In the genomic region with DNA sequence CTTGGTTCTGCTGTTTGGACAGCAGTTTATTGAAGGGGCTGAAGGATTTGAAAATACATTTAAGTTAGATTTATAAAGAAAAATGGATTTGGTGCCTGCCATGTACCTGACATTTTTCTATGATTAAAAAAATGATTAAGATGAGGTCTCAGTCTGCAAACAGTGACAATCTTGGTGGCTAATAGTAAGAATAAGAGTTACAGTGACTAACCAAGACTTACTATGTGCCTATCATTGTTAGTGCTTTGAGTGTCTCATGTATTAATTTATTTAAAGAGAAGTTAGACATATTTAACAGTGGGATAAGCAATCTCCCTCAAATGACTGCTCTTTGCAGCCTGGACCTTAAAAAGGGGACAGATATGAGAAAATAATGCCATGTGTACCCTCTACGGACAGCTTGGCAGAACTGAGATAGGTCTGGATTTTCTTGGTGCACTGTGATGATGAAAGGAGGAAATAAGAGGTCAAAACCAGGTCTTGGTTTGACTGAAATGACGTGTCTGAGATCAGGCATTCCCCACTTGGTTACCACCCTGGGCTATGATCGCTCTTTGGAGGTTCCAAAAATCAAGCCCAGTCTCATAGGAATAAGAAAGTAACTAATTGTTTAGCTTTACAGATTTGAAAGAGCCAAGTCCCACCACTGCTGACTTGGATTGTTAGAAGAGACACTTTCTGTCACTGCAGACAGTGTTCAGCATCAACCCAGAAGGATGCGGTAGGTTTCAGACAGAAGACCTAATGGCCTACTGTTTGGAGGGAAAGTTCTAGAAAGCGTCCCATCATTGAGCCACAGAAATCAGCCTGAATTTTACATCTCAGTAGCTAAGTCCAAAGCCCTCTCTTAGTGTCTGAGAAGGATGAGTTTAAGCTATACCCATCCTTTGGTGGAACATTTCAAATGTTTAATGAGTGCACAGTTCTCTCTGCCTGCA, we compare ENCODE assay signal across 1 cellular context.
TF ChIP-seq lines count a peak whose summit lies in the region.

No MANE protein-coding gene starts in this region.

TF ChIP-seq in HepG2, 621 proteins besides CTCF, POLR2A, EP300 and RAD21:
- TF ChIP-seq, protein P1, sequence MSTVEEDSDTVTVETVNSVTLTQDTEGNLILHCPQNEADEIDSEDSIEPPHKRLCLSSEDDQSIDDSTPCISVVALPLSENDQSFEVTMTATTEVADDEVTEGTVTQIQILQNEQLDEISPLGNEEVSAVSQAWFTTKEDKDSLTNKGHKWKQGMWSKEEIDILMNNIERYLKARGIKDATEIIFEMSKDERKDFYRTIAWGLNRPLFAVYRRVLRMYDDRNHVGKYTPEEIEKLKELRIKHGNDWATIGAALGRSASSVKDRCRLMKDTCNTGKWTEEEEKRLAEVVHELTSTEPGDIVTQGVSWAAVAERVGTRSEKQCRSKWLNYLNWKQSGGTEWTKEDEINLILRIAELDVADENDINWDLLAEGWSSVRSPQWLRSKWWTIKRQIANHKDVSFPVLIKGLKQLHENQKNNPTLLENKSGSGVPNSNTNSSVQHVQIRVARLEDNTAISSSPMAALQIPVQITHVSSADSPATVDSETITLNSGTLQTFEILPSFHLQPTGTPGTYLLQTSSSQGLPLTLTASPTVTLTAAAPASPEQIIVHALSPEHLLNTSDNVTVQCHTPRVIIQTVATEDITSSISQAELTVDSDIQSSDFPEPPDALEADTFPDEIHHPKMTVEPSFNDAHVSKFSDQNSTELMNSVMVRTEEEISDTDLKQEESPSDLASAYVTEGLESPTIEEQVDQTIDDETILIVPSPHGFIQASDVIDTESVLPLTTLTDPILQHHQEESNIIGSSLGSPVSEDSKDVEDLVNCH (CRISPR knock-in tag; IDR thresholded peaks at IDR 0.05) = no peak
- no peak for TF ChIP-seq ZUFSP (CRISPR knock-in tag; IDR thresholded peaks at IDR 0.05; ENCODE audit: borderline replicate concordance)
- TF ChIP-seq, protein P2, sequence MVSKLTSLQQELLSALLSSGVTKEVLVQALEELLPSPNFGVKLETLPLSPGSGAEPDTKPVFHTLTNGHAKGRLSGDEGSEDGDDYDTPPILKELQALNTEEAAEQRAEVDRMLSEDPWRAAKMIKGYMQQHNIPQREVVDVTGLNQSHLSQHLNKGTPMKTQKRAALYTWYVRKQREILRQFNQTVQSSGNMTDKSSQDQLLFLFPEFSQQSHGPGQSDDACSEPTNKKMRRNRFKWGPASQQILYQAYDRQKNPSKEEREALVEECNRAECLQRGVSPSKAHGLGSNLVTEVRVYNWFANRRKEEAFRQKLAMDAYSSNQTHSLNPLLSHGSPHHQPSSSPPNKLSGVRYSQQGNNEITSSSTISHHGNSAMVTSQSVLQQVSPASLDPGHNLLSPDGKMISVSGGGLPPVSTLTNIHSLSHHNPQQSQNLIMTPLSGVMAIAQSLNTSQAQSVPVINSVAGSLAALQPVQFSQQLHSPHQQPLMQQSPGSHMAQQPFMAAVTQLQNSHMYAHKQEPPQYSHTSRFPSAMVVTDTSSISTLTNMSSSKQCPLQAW (CRISPR knock-in tag; IDR thresholded peaks at IDR 0.05) = no peak
- TF ChIP-seq, protein P3, sequence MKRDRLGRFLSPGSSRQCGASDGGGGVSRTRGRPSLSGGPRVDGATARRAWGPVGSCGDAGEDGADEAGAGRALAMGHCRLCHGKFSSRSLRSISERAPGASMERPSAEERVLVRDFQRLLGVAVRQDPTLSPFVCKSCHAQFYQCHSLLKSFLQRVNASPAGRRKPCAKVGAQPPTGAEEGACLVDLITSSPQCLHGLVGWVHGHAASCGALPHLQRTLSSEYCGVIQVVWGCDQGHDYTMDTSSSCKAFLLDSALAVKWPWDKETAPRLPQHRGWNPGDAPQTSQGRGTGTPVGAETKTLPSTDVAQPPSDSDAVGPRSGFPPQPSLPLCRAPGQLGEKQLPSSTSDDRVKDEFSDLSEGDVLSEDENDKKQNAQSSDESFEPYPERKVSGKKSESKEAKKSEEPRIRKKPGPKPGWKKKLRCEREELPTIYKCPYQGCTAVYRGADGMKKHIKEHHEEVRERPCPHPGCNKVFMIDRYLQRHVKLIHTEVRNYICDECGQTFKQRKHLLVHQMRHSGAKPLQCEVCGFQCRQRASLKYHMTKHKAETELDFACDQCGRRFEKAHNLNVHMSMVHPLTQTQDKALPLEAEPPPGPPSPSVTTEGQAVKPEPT (CRISPR knock-in tag; IDR thresholded peaks at IDR 0.05; ENCODE audit: low read depth) = no peak
- TF ChIP-seq TEAD2 (CRISPR knock-in tag; IDR thresholded peaks at IDR 0.05) = no peak
- no peak for TF ChIP-seq ZNF460 (CRISPR knock-in tag; IDR thresholded peaks at IDR 0.05; ENCODE audit: borderline replicate concordance)
- TF ChIP-seq, protein P4, sequence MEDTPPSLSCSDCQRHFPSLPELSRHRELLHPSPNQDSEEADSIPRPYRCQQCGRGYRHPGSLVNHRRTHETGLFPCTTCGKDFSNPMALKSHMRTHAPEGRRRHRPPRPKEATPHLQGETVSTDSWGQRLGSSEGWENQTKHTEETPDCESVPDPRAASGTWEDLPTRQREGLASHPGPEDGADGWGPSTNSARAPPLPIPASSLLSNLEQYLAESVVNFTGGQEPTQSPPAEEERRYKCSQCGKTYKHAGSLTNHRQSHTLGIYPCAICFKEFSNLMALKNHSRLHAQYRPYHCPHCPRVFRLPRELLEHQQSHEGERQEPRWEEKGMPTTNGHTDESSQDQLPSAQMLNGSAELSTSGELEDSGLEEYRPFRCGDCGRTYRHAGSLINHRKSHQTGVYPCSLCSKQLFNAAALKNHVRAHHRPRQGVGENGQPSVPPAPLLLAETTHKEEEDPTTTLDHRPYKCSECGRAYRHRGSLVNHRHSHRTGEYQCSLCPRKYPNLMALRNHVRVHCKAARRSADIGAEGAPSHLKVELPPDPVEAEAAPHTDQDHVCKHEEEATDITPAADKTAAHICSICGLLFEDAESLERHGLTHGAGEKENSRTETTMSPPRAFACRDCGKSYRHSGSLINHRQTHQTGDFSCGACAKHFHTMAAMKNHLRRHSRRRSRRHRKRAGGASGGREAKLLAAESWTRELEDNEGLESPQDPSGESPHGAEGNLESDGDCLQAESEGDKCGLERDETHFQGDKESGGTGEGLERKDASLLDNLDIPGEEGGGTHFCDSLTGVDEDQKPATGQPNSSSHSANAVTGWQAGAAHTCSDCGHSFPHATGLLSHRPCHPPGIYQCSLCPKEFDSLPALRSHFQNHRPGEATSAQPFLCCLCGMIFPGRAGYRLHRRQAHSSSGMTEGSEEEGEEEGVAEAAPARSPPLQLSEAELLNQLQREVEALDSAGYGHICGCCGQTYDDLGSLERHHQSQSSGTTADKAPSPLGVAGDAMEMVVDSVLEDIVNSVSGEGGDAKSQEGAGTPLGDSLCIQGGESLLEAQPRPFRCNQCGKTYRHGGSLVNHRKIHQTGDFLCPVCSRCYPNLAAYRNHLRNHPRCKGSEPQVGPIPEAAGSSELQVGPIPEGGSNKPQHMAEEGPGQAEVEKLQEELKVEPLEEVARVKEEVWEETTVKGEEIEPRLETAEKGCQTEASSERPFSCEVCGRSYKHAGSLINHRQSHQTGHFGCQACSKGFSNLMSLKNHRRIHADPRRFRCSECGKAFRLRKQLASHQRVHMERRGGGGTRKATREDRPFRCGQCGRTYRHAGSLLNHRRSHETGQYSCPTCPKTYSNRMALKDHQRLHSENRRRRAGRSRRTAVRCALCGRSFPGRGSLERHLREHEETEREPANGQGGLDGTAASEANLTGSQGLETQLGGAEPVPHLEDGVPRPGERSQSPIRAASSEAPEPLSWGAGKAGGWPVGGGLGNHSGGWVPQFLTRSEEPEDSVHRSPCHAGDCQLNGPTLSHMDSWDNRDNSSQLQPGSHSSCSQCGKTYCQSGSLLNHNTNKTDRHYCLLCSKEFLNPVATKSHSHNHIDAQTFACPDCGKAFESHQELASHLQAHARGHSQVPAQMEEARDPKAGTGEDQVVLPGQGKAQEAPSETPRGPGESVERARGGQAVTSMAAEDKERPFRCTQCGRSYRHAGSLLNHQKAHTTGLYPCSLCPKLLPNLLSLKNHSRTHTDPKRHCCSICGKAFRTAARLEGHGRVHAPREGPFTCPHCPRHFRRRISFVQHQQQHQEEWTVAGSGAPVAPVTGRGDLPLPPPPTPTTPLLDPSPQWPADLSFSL (CRISPR knock-in tag; IDR thresholded peaks at IDR 0.05) = no peak
- TF ChIP-seq ZNF761 (CRISPR knock-in tag; conservative IDR thresholded peaks at IDR 0.05) = no peak
- TF ChIP-seq MLLT10 (CRISPR knock-in tag; IDR thresholded peaks at IDR 0.05) = no peak
- TF ChIP-seq ZNF335 (CRISPR knock-in tag; IDR thresholded peaks at IDR 0.05) = no peak
- TF ChIP-seq SIN3B (IDR thresholded peaks at IDR 0.05; ENCODE audit: low read length) = no peak
- TF ChIP-seq E2F1 (CRISPR knock-in tag; IDR thresholded peaks at IDR 0.05) = no peak
- no peak for TF ChIP-seq ZBTB20 (CRISPR knock-in tag; IDR thresholded peaks at IDR 0.05; ENCODE audit: borderline replicate concordance, low read depth)
- no peak for TF ChIP-seq NR2F6 (IDR thresholded peaks at IDR 0.05)
- TF ChIP-seq NR2F6 (CRISPR knock-in tag; IDR thresholded peaks at IDR 0.05) = no peak
- no peak for TF ChIP-seq MXD3 (CRISPR knock-in tag; IDR thresholded peaks at IDR 0.05)
- TF ChIP-seq, protein P5, sequence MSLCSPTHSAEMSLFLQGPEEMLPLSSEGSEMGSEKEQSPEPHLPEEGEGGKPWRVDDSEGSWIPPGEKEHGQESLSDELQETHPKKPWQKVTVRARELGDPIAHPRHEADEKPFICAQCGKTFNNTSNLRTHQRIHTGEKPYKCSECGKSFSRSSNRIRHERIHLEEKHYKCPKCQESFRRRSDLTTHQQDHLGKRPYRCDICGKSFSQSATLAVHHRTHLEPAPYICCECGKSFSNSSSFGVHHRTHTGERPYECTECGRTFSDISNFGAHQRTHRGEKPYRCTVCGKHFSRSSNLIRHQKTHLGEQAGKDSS (CRISPR knock-in tag; IDR thresholded peaks at IDR 0.05; ENCODE audit: borderline replicate concordance, low read depth) = no peak
- TF ChIP-seq, protein P6, sequence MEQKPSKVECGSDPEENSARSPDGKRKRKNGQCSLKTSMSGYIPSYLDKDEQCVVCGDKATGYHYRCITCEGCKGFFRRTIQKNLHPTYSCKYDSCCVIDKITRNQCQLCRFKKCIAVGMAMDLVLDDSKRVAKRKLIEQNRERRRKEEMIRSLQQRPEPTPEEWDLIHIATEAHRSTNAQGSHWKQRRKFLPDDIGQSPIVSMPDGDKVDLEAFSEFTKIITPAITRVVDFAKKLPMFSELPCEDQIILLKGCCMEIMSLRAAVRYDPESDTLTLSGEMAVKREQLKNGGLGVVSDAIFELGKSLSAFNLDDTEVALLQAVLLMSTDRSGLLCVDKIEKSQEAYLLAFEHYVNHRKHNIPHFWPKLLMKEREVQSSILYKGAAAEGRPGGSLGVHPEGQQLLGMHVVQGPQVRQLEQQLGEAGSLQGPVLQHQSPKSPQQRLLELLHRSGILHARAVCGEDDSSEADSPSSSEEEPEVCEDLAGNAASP (CRISPR knock-in tag; IDR thresholded peaks at IDR 0.05; ENCODE audit: borderline replicate concordance) = no peak
- no peak for TF ChIP-seq GZF1 (CRISPR knock-in tag; IDR thresholded peaks at IDR 0.05)
